18 cellular contexts compared by ENCODE assay signal in genomic region chr3:65019412-65020093, GRCh38.
DNase-seq lines count a peak whose midpoint lies in the region; ATAC-seq and TF ChIP-seq lines count a peak whose summit lies in the region.
"Had no signal": no experiment of that assay in that cellular context is flagged by ENCODE, and none has a peak within 500 bp of the region (broad histone marks: within the 10 kb centered on the region; RNA-seq: fewer than 3 reads in every experiment).

No MANE protein-coding gene starts in this region.

- no peak for TF ChIP-seq POLR2A in GM18505 (IDR thresholded peaks at IDR 0.05; ENCODE audit: borderline replicate concordance, extremely low read depth, insufficient read depth, insufficient read length)

- TF ChIP-seq CTCF in LNCaP clone FGC (IDR thresholded peaks at IDR 0.05; ENCODE audit: control insufficient read depth, extremely low read depth, insufficient read depth) = no peak

- peak; percentile 39 for DNase-seq in LNCaP clone FGC (ENCODE audit: low read depth)
- DNase-seq in NCI-H69 (lab: John Stamatoyannopoulos, UW) = peak; percentile 1
- DNase-seq in epithelial cell of prostate (ENCODE audit: low read depth, low spot score) = peak; percentile 20
- peak; percentile 10 for DNase-seq in retina
- DNase-seq in midbrain (lab: John Stamatoyannopoulos, UW) = no peak
- no peak for DNase-seq in amygdala (lab: John Stamatoyannopoulos, UW)
- DNase-seq: activated CD8-positive, alpha-beta T cell treated with anti-CD3 and anti-CD28 coated beads, Interleukin-2, amount 10 ng/mL, durations not matched to agents 7 days and 5 days; activated naive CD8-positive, alpha-beta T cell treated with anti-CD3 and anti-CD28 coated beads, Interleukin-2, amount 50 U/mL, for 24 hours; caudate nucleus; effector memory CD8-positive, alpha-beta T cell; gastrocnemius medialis; mesenchymal stem cell; NCI-H187; NCI-H524 treated with DMSO at 0.1 percent for 48 hours; SW 1271 had no signal

- H3K27ac ChIP-seq in epithelial cell of prostate = no peak overlapping the region
- H3K27ac ChIP-seq: neutrophil had no signal

- ATAC-seq in GM18505 (IDR thresholded peaks at IDR 0.05; ENCODE audit: unreplicated experiment) = no peak
- ATAC-seq: activated CD8-positive, alpha-beta T cell treated with anti-CD3 and anti-CD28 coated beads, Interleukin-2, amount 10 ng/mL, durations not matched to agents 7 days and 5 days; activated naive CD8-positive, alpha-beta T cell treated with anti-CD3 and anti-CD28 coated beads, Interleukin-2, amount 50 U/mL, for 24 hours; effector memory CD8-positive, alpha-beta T cell had no signal

- H3K4me3 ChIP-seq in LNCaP clone FGC (ENCODE audit: low read depth, low read length) = no peak overlapping the region
- H3K4me3 ChIP-seq: gastrocnemius medialis, skin epidermis had no signal

Comparison
In these comparisons a context has a peak if more than half of its experiments do, and no peak if none do; other contexts are left out.
1. DNase-seq: peak in LNCaP clone FGC (single experiment), NCI-H69 (single experiment), epithelial cell of prostate (single experiment) and retina (single experiment); none in midbrain (single experiment) and amygdala (0 of 56).